Comparison of ENCODE assay signal across 1 cellular context in genomic region chr6:127878115-127878514, GRCh38.
TF ChIP-seq lines count a peak whose summit lies in the region.

No MANE protein-coding gene starts in this region.

TF ChIP-seq in GM12878, 131 proteins besides CTCF, POLR2A, EP300 and RAD21:
- TF ChIP-seq HDAC6 (IDR thresholded peaks at IDR 0.05; ENCODE audit: unreplicated experiment) = no peak
- TF ChIP-seq NFXL1 (IDR thresholded peaks at IDR 0.05; ENCODE audit: borderline replicate concordance) = no peak
- no peak for TF ChIP-seq CBX5 (IDR thresholded peaks at IDR 0.05; ENCODE audit: low read depth)
- no peak for TF ChIP-seq NR2C1 (IDR thresholded peaks at IDR 0.05)
- TF ChIP-seq ZSCAN29 (IDR thresholded peaks at IDR 0.05) = no peak
- TF ChIP-seq MEF2B (IDR thresholded peaks at IDR 0.05; ENCODE audit: partially characterized antibody, poor library complexity, severe bottlenecking) = no peak
- no peak for TF ChIP-seq LARP7 (IDR thresholded peaks at IDR 0.05)
- TF ChIP-seq NR2C2 (IDR thresholded peaks at IDR 0.05; ENCODE audit: borderline replicate concordance, control insufficient read depth, insufficient read length, low read depth) = no peak
- TF ChIP-seq ATF2 (IDR thresholded peaks at IDR 0.05; ENCODE audit: low read length) = no peak
- no peak for TF ChIP-seq IKZF2 (IDR thresholded peaks at IDR 0.05)
- no peak for TF ChIP-seq MTA2 (IDR thresholded peaks at IDR 0.05; ENCODE audit: low read depth)
- no peak for TF ChIP-seq JUND (IDR thresholded peaks at IDR 0.05; ENCODE audit: low read depth, low read length)
- no peak for TF ChIP-seq DPF2 (IDR thresholded peaks at IDR 0.05)
